32 cellular contexts compared by ENCODE assay signal in genomic region chr19:7589822-7590221, GRCh38. TPM values are rescaled to one million over a fixed set of nuclear protein-coding genes. Genes with fewer than 3 reads are reported as not detected.
"Had no signal": no experiment of that assay in that cellular context is flagged by ENCODE, and none has a peak within 500 bp of the region (broad histone marks: within the 10 kb centered on the region; RNA-seq: fewer than 3 reads in every experiment).

No MANE protein-coding gene starts in this region.

- H3K4me3 ChIP-seq: adrenal gland, MG63 had no signal

- H3K4me1 ChIP-seq: adrenal gland had no signal

- H3K36me3 ChIP-seq: adrenal gland, MG63 had no signal

- FAIRE-seq: RCC 7860 had no signal

- DNase-seq: activated B cell treated with CpG ODN at 0.5 μM for 24 hours; activated CD4-positive, alpha-beta memory T cell treated with anti-CD3 and anti-CD28 coated beads for 36 hours; activated CD4-positive, alpha-beta T cell treated with anti-CD3 and anti-CD28 coated beads for 4 hours; activated CD4-positive, alpha-beta T cell treated with anti-CD3 and anti-CD28 coated beads, Interleukin-2, amount 50 U/mL, for 1 hour; activated CD4-positive, CD25-positive, alpha-beta regulatory T cell treated with anti-CD3 and anti-CD28 coated beads, Interleukin-2, amount 50 U/mL, for 72 hours; activated CD8-positive, alpha-beta memory T cell treated with anti-CD3 and anti-CD28 coated beads, Interleukin-2, amount 50 U/mL, for 4 hours; activated gamma-delta T cell treated with Interleukin-2 at 50 U/mL for 16 hours; activated naive CD4-positive, alpha-beta T cell treated with anti-CD3 and anti-CD28 coated beads for 36 hours; activated T-cell treated with anti-CD3 and anti-CD28 coated beads for 4 hours; activated T-cell treated with anti-CD3 and anti-CD28 coated beads, Interleukin-2, amount 50 U/mL, for 4 hours; adrenal gland; central memory CD4-positive, alpha-beta T cell; Kasumi-1; MG63; NCI-H1048; NCI-H1436 treated with DMSO at 0.1 percent for 48 hours; NCI-H1694 treated with DMSO at 0.1 percent for 48 hours; NCI-H2029; NCI-H345; NCI-H524 treated with DMSO at 0.1 percent for 48 hours; SIG-M5; SW 1271; T-helper 1 cell; T-helper 2 cell; T-helper 9 cell had no signal

- H3K27ac ChIP-seq: adrenal gland, RWPE1, VCaP had no signal

- ATAC-seq: activated naive CD4-positive, alpha-beta T cell treated with anti-CD3 and anti-CD28 coated beads, Interleukin-2, amount 50 U/mL, for 72 hours; activated T-cell treated with anti-CD3 and anti-CD28 coated beads, Interleukin-2, amount 50 U/mL, for 4 hours; Right ventricle myocardium inferior had no signal

- H3K9me3 ChIP-seq: adrenal gland, MG63 had no signal

RNA-seq across cellular contexts. Expression of gene PCP2, which starts 43.7 kb away (rescaled TPM):
- total RNA-seq: NCI-H460, SK-MEL-5 had no signal
